14 cellular contexts compared by ENCODE assay signal in the genomic region with DNA sequence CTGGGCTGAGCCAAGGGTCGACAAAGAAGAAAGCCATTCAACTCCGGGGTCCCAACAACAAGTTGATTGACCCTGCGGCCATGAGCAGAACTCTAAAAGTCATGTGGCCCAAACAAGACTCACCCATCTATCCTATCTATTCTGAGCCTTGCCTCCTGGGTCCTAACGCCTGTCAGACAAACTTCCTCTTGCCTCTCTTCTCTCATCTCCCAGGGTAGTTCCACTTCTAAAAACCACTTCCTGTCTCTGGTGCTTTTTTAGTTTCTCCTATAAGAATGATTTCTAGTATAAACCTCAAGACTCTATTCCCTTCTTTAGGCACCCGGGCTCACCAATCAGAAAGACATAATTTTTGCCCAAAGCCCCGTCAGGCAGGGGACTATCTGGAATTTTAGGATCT.
A peak's percentile ranks its signal among the peaks of the same experiment; 100 is the strongest.
DNase-seq lines count a peak whose midpoint lies in the region; ATAC-seq and TF ChIP-seq lines count a peak whose summit lies in the region.
"Had no signal": no experiment of that assay in that cellular context is flagged by ENCODE, and none has a peak within 500 bp of the region (broad histone marks: within the 10 kb centered on the region; RNA-seq: fewer than 3 reads in every experiment).

No MANE protein-coding gene starts in this region.

- no peaks in the 10 kb centered on the region for H3K4me1 ChIP-seq in upper lobe of right lung
- H3K4me1 ChIP-seq: A549, adrenal gland, SJSA1 had no signal

- H3K27ac ChIP-seq in upper lobe of right lung: no peak overlapping the region
- H3K27ac ChIP-seq: A549, adrenal gland, SJSA1 had no signal

- H3K9me3 ChIP-seq in upper lobe of right lung: no peaks in the 10 kb centered on the region
- H3K9me3 ChIP-seq: A549, adrenal gland, SJSA1 had no signal

- ATAC-seq in GM19351 (IDR thresholded peaks at IDR 0.05; ENCODE audit: unreplicated experiment): peak; percentile 54
- ATAC-seq in HG03025 (IDR thresholded peaks at IDR 0.05; ENCODE audit: low FRiP score, unreplicated experiment): peak; percentile 63
- ATAC-seq in upper lobe of right lung: no peak
- ATAC-seq: A549 had no signal

- no peak overlapping the region for H3K4me3 ChIP-seq in upper lobe of right lung
- H3K4me3 ChIP-seq: A549, adrenal gland, SJSA1 had no signal

- H3K27me3 ChIP-seq in upper lobe of right lung: no peaks in the 10 kb centered on the region
- H3K27me3 ChIP-seq: adrenal gland, SJSA1 had no signal

- H3K36me3 ChIP-seq in upper lobe of right lung: no peaks in the 10 kb centered on the region
- H3K36me3 ChIP-seq: adrenal gland, SJSA1 had no signal

- peak; percentile 4 to 19 for DNase-seq in AML-193 (lab: John Stamatoyannopoulos, UW)
- peak; percentile 18 for DNase-seq in NAMALWA (ENCODE audit: low spot score)
- no peak for DNase-seq in GM10248 (ENCODE audit: extremely low spot score)
- no peak for DNase-seq in upper lobe of right lung
- no peak for DNase-seq in central memory CD4-positive, alpha-beta T cell
- no peak for DNase-seq in D341Med (ENCODE audit: low spot score)
- DNase-seq: adrenal gland, dermis blood vessel endothelial cell, NCI-H1436, NCI-H526 treated with DMSO at 0.1 percent for 48 hours had no signal

- CTCF ChIA-PET in GM10248 (lab: Yijun Ruan, JAX): no interaction called here

- POLR2A ChIA-PET in GM10248 (lab: Yijun Ruan, JAX): no interaction called here

- no peak for TF ChIP-seq CTCF in GM10248 (IDR thresholded peaks at IDR 0.05; ENCODE audit: control extremely low read depth, extremely low read depth, low read depth, missing control alignments)
- TF ChIP-seq CTCF in upper lobe of right lung (IDR thresholded peaks at IDR 0.05): no peak

- intact Hi-C loops in upper lobe of right lung (cut with DNase I): no loop called here

Comparison
In these comparisons a context has a peak if more than half of its experiments do, and no peak if none do; other contexts are left out.
1. DNase-seq: peak in AML-193 (2 of 2) and NAMALWA (single experiment); none in GM10248 (single experiment), upper lobe of right lung (single experiment), central memory CD4-positive, alpha-beta T cell (single experiment) and D341Med (single experiment).